In genomic region chr2:176001903-176002683, GRCh38 we compare ENCODE assay signal across 8 cellular contexts. TPM values are rescaled to one million over a fixed set of nuclear protein-coding genes. Genes with fewer than 3 reads are reported as not detected.
A peak's percentile ranks its signal among the peaks of the same experiment; 100 is the strongest.
DNase-seq lines count a peak whose midpoint lies in the region; ATAC-seq and TF ChIP-seq lines count a peak whose summit lies in the region.

TSS of gene LNPK (minus strand) at chr2:176002267. CDS start at chr2:175995584, 6,683 bp downstream.

- peaks cover 5% of the 10 kb centered on the region for H3K27me3 Mint-ChIP-seq in activated T-helper 1 cell treated with anti-CD3 and anti-CD28 coated beads, Interleukin-12 subunit alpha, Interleukin-12 subunit beta, Interleukin-2, Interleukin-4 antibody, amounts not matched to agents 30 ng/mL and 10 ng/mL and 1 ng/mL, durations not matched to agents 14 hours and 24 hours and 36 hours (ENCODE audit: insufficient read depth)
- peaks cover 0 to 6% (median 3%) of the 10 kb centered on the region in 5 donors for H3K27me3 Mint-ChIP-seq in naive thymus-derived CD8-positive, alpha-beta T cell

- H4K20me1 ChIP-seq in DND-41 (ENCODE audit: insufficient read depth, low read length), result peaks cover 17% of the 10 kb centered on the region; the same call in 1 of the 2 replicates
- no peaks in the 10 kb centered on the region for H4K20me1 ChIP-seq in GM23248 (ENCODE audit: insufficient read depth)

- H3K79me2 ChIP-seq in DND-41 (ENCODE audit: insufficient read depth, low read length) (peaks cover 53% of the 10 kb centered on the region), GM23248 (ENCODE audit: insufficient read depth) (peaks cover 43% of the 10 kb centered on the region)

- H3K9ac ChIP-seq in DND-41 (ENCODE audit: low read depth, low read length) (peak within 1 kb of the TSS; percentile 84), GM23248 (peak within 1 kb of the TSS; percentile 83)

- H3K9me3 ChIP-seq in DND-41 (ENCODE audit: insufficient read depth, low read length, severe bottlenecking) (no peaks in the 10 kb centered on the region), GM23248 (ENCODE audit: low read depth) (no peaks in the 10 kb centered on the region)

- peak within 1 kb of the TSS; percentile 95 for H3K4me3 Mint-ChIP-seq in activated T-helper 1 cell treated with anti-CD3 and anti-CD28 coated beads, Interleukin-12 subunit alpha, Interleukin-12 subunit beta, Interleukin-2, Interleukin-4 antibody, amounts not matched to agents 30 ng/mL and 10 ng/mL and 1 ng/mL, durations not matched to agents 14 hours and 24 hours and 36 hours
- peak within 1 kb of the TSS; percentile 84 to 97 (median 90) for H3K4me3 Mint-ChIP-seq in naive thymus-derived CD8-positive, alpha-beta T cell

- H2AFZ ChIP-seq in DND-41 (ENCODE audit: low read depth, low read length) (peak within 1 kb of the TSS; percentile 95), GM23248 (peak within 1 kb of the TSS; percentile 100)

- no peaks in the 10 kb centered on the region for H3K9me3 Mint-ChIP-seq in activated T-helper 1 cell treated with anti-CD3 and anti-CD28 coated beads, Interleukin-12 subunit alpha, Interleukin-12 subunit beta, Interleukin-2, Interleukin-4 antibody, amounts not matched to agents 30 ng/mL and 10 ng/mL and 1 ng/mL, durations not matched to agents 14 hours and 24 hours and 36 hours
- no peaks in the 10 kb centered on the region for H3K9me3 Mint-ChIP-seq in naive thymus-derived CD8-positive, alpha-beta T cell

- peak; percentile 93 for DNase-seq in DND-41
- peak; percentile 97 for DNase-seq in GM23248
- DNase-seq in Kasumi-1 (lab: John Stamatoyannopoulos, UW), result peak; percentile 94 to 98
- DNase-seq in RPMI7951 (ENCODE audit: low read depth), result peak; percentile 89
- peak; percentile 91 for DNase-seq in activated T-helper 1 cell treated with anti-CD3 and anti-CD28 coated beads, Interleukin-12 subunit alpha, Interleukin-12 subunit beta, Interleukin-2, Interleukin-4 antibody, amounts not matched to agents 30 ng/mL and 10 ng/mL and 1 ng/mL, durations not matched to agents 14 hours and 24 hours and 36 hours (ENCODE audit: low spot score)
- peak; percentile 87 for DNase-seq in fibroblast of gingiva (ENCODE audit: low read depth)
- peak; percentile 81 to 94 (median 91) for DNase-seq in naive thymus-derived CD8-positive, alpha-beta T cell
- DNase-seq in stimulated activated naive CD4-positive, alpha-beta T cell (lab: John Stamatoyannopoulos, UW), result peak; percentile 85 to 90 (median 88)

- 0 out of 2 replicates have a peak, but pooled peaks cover 11% of the 10 kb centered on the region for H3F3A ChIP-seq in GM23248 (ENCODE audit: insufficient read depth)

- H3K36me3 Mint-ChIP-seq in activated T-helper 1 cell treated with anti-CD3 and anti-CD28 coated beads, Interleukin-12 subunit alpha, Interleukin-12 subunit beta, Interleukin-2, Interleukin-4 antibody, amounts not matched to agents 30 ng/mL and 10 ng/mL and 1 ng/mL, durations not matched to agents 14 hours and 24 hours and 36 hours (ENCODE audit: low read depth), result peaks cover 5% of the 10 kb centered on the region
- H3K36me3 Mint-ChIP-seq in naive thymus-derived CD8-positive, alpha-beta T cell, result peaks cover 0 to 2% (median 0%) of the 10 kb centered on the region in 3 donors

- WGBS in GM23248 (ENCODE audit: low coverage in 1 of 2, low lambda C conversion rate in 2 of 2, missing lambda C conversion rate in 2 of 2), 2 experiments, result 1% methylated on average over 52 to 56 of the region's 57 CpGs

- H3K4me2 ChIP-seq in DND-41 (ENCODE audit: insufficient read depth, low read length) (peak within 1 kb of the TSS; percentile 75), GM23248 (ENCODE audit: unreplicated experiment) (peak within 1 kb of the TSS; percentile 99)

- peak; percentile 93 for ATAC-seq in DND-41 (ENCODE audit: insufficient read depth, low read depth)
- ATAC-seq in naive thymus-derived CD8-positive, alpha-beta T cell, result peak; percentile 92

- H3K4me3 ChIP-seq in DND-41 (ENCODE audit: low read depth in 1 of 2, low read length in 2 of 2) (peak within 1 kb of the TSS; percentile 85 to 93), GM23248 (peak within 1 kb of the TSS; percentile 93)

- no peaks in the 10 kb centered on the region for H3K9me2 ChIP-seq in GM23248 (ENCODE audit: insufficient read depth)

- POLR2A ChIA-PET in naive thymus-derived CD8-positive, alpha-beta T cell (lab: Charles Lee), result interaction anchor here (0.5 to 1.3 kb wide), 7 partner anchors 12 to 1835 kb away, joined by 3 to 7 read pairs (median 3); no protein-coding TSS in a partner anchor

- no peaks in the 10 kb centered on the region for H3K27me3 ChIP-seq in DND-41 (ENCODE audit: insufficient read depth, low read length, poor library complexity)
- H3K27me3 ChIP-seq in GM23248 (replicated peaks; ENCODE audit: insufficient read depth), result no peaks in the 10 kb centered on the region

- H3K27ac Mint-ChIP-seq in activated T-helper 1 cell treated with anti-CD3 and anti-CD28 coated beads, Interleukin-12 subunit alpha, Interleukin-12 subunit beta, Interleukin-2, Interleukin-4 antibody, amounts not matched to agents 30 ng/mL and 10 ng/mL and 1 ng/mL, durations not matched to agents 14 hours and 24 hours and 36 hours, result peak within 1 kb of the TSS; percentile 91
- peak within 1 kb of the TSS; percentile 86 to 99 (median 96) for H3K27ac Mint-ChIP-seq in naive thymus-derived CD8-positive, alpha-beta T cell

- H3K4me1 Mint-ChIP-seq in activated T-helper 1 cell treated with anti-CD3 and anti-CD28 coated beads, Interleukin-12 subunit alpha, Interleukin-12 subunit beta, Interleukin-2, Interleukin-4 antibody, amounts not matched to agents 30 ng/mL and 10 ng/mL and 1 ng/mL, durations not matched to agents 14 hours and 24 hours and 36 hours (ENCODE audit: low read depth), result peaks cover 25% of the 10 kb centered on the region
- H3K4me1 Mint-ChIP-seq in naive thymus-derived CD8-positive, alpha-beta T cell, result peaks cover 22 to 29% (median 25%) of the 10 kb centered on the region in 4 donors

- intact Hi-C loops in activated T-helper 1 cell treated with anti-CD3 and anti-CD28 coated beads, Interleukin-12 subunit alpha, Interleukin-12 subunit beta, Interleukin-2, Interleukin-4 antibody, amounts not matched to agents 30 ng/mL and 10 ng/mL and 1 ng/mL, durations not matched to agents 14 hours and 24 hours and 36 hours (cut with micrococcal nuclease), result loop anchor here (1.0 to 5.0 kb wide), 3 partner anchors 267 to 1755 kb away; partner anchors contain the start of genes MTX2 and OLA1

- no peak for TF ChIP-seq CTCF in DND-41 (IDR thresholded peaks at IDR 0.05; ENCODE audit: borderline replicate concordance, extremely low read depth, low read length, poor library complexity, severe bottlenecking)

- H3K27ac ChIP-seq in DND-41 (ENCODE audit: low read length) (peak within 1 kb of the TSS; percentile 84), GM23248 (peak within 1 kb of the TSS; percentile 84)

- peaks cover 43% of the 10 kb centered on the region for H3K4me1 ChIP-seq in DND-41 (ENCODE audit: insufficient read depth, low read length)
- peaks cover 18% of the 10 kb centered on the region; the same call in 1 of the 2 replicates for H3K4me1 ChIP-seq in GM23248 (ENCODE audit: insufficient read depth)

- H3K36me3 ChIP-seq in DND-41 (ENCODE audit: insufficient read depth, low read length), result no peaks in the 10 kb centered on the region; the same call in 1 of the 2 replicates
- no peaks in the 10 kb centered on the region for H3K36me3 ChIP-seq in GM23248 (ENCODE audit: low read depth)

- in situ Hi-C loops in GM23248 (cut with MboI), result no loop called here

RNA-seq across cellular contexts. Expression of gene LNPK, which starts in this region (rescaled TPM):
- total RNA-seq in GM23248 (2014; rRNA removed; shearing (Covaris generic)), result 68.3 and 73.1 TPM in 2 replicates
- polyA plus RNA-seq in GM23248 (2016; fragmentation: Nextera tagmentation; extraction: Ambion mirVana), result 66.1 and 67.1 TPM in 2 replicates
- total RNA-seq in RPMI7951 (2014; rRNA removed; shearing (Covaris generic)), result 56.6 and 64.4 TPM in 2 replicates
- total RNA-seq in activated T-helper 1 cell treated with anti-CD3 and anti-CD28 coated beads, Interleukin-12 subunit alpha, Interleukin-12 subunit beta, Interleukin-2, Interleukin-4 antibody, amounts not matched to agents 30 ng/mL and 10 ng/mL and 1 ng/mL, durations not matched to agents 14 hours and 24 hours and 36 hours, result 35.2 and 43.6 TPM in 2 replicates
- total RNA-seq in naive thymus-derived CD8-positive, alpha-beta T cell, result 10 to 100 TPM; 28.1 to 29.3 TPM
- polyA plus RNA-seq in naive thymus-derived CD8-positive, alpha-beta T cell, result 10 to 100 TPM; 12.1 to 19.5 (median 13.5) TPM

Comparison
In these comparisons a context has a peak if more than half of its experiments do, and no peak if none do; other contexts are left out.
1. Peak in every context shown above with its lines: DNase-seq, ATAC-seq, H3K4me3 ChIP-seq and H3K27ac ChIP-seq.